In the genomic region with DNA sequence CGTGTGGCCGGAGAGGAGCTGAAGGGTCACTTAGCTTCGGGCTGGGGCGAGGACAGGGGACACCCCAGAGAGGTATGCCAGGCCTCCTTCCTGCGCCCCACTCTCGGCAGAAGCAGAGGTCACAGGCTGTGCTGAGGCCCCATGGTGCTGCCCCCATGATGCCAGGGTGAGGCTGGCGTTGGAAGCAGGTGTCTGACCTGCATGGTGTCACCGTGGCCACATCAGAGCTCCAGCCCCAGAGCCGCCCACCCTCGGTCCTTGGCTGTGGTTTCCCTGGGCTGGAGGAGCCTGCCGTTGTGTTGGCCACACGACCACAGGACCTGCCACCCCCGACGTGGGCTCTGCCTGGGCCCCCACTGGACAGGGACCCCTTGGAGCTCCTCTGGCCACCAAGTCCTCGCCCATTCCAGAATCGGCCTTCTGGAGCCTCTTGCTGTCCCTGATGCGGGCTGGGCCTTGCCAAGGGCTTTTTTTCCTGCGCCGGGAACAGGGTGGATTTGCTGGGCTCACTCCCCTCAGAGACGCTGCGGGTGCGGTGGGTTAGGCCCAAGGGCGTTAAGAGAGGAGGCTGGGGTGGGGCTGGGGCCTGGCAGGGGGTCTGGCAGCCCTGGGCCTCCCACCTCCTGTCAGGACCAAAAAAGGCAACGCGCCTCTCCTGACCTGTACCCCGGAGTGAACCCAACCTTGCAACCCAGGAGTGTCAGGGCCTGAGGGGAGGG, we compare ENCODE assay signal across 24 cellular contexts. TPM values are rescaled to one million over a fixed set of nuclear protein-coding genes. Genes with fewer than 3 reads are reported as not detected.
DNase-seq lines count a peak whose midpoint lies in the region; ATAC-seq and TF ChIP-seq lines count a peak whose summit lies in the region.
"Had no signal": no experiment of that assay in that cellular context is flagged by ENCODE, and none has a peak within 500 bp of the region (broad histone marks: within the 10 kb centered on the region; RNA-seq: fewer than 3 reads in every experiment).

No MANE protein-coding gene starts in this region.

- H3K27ac ChIP-seq in right cardiac atrium (ENCODE audit: low read length) (no peak overlapping the region), esophagus squamous epithelium (peak overlapping the region; percentile 23 to 97 (median 81)), spleen (peak overlapping the region in 6 of 8 donors; percentile 22 to 96 (median 52)), GM23248 (no peak overlapping the region)
- H3K27ac ChIP-seq: A549, cardiac muscle cell, VCaP had no signal

- H3K27me3 ChIP-seq in right cardiac atrium (ENCODE audit: control insufficient read depth, insufficient read depth) (no peaks in the 10 kb centered on the region), esophagus squamous epithelium (no peaks in the 10 kb centered on the region), spleen (replicated peaks in 1 of 7) (no peaks in the 10 kb centered on the region), GM23248 (replicated peaks; ENCODE audit: insufficient read depth) (no peaks in the 10 kb centered on the region)
- H3K27me3 ChIP-seq: cardiac muscle cell had no signal

- ATAC-seq in right cardiac atrium = no peak
- no peak for ATAC-seq in GM18505 (IDR thresholded peaks at IDR 0.05; ENCODE audit: unreplicated experiment)
- no peak for ATAC-seq in GM19463 (IDR thresholded peaks at IDR 0.05; ENCODE audit: unreplicated experiment)
- no peak for ATAC-seq in HG02870 (IDR thresholded peaks at IDR 0.05; ENCODE audit: unreplicated experiment)
- ATAC-seq: A549; left cardiac atrium; stimulated activated effector memory CD8-positive, alpha-beta T cell treated with anti-CD3 and anti-CD28 coated beads, Interleukin-12 subunit alpha, Interleukin-12 subunit beta, amount 100 ng/mL, for 72 hours had no signal

- H3K9me3 ChIP-seq in right cardiac atrium (ENCODE audit: control insufficient read depth, low read length) (no peaks in the 10 kb centered on the region), esophagus squamous epithelium (no peaks in the 10 kb centered on the region), spleen (no peaks in the 10 kb centered on the region), GM23248 (ENCODE audit: low read depth) (no peaks in the 10 kb centered on the region)
- H3K9me3 ChIP-seq: A549 had no signal

- in situ Hi-C loops in GM23248 (cut with MboI) = no loop called here

- no peak overlapping the region for H3K4me2 ChIP-seq in GM23248 (ENCODE audit: unreplicated experiment)
- H3K4me2 ChIP-seq: A549 had no signal

- no peak for TF ChIP-seq POLR2A in esophagus squamous epithelium (IDR thresholded peaks at IDR 0.05)
- TF ChIP-seq POLR2A in spleen (IDR thresholded peaks at IDR 0.05) = no peak
- TF ChIP-seq POLR2A in GM18505 (IDR thresholded peaks at IDR 0.05; ENCODE audit: borderline replicate concordance, extremely low read depth, insufficient read depth, insufficient read length) = no peak

- peak in 2 of 3 donors; percentile 59 to 60 for DNase-seq in right cardiac atrium
- no peak for DNase-seq in cardiac septum (ENCODE audit: low spot score)
- DNase-seq in esophagus squamous epithelium (lab: John Stamatoyannopoulos, UW) = no peak
- no peak for DNase-seq in spleen
- no peak for DNase-seq in GM23248
- DNase-seq: activated CD4-positive, alpha-beta T cell treated with anti-CD3 and anti-CD28 coated beads, Interleukin-2, amount 10 ng/mL, durations not matched to agents 24 days and 14 days; activated naive CD4-positive, alpha-beta T cell treated with anti-CD3 and anti-CD28 coated beads, Interleukin-2, amount 10 ng/mL, durations not matched to agents 7 days and 5 days; amygdala; left cardiac atrium; mesendoderm; naive thymus-derived CD4-positive, alpha-beta T cell; NCI-H1048; NCI-H187; occipital lobe; stimulated activated CD4-positive, alpha-beta T cell treated with anti-CD3 and anti-CD28 coated beads, Interleukin-2, amount 100 ng/mL, for 48 hours had no signal

- TF ChIP-seq CTCF in esophagus squamous epithelium (IDR thresholded peaks at IDR 0.05) (no peak), spleen (IDR thresholded peaks at IDR 0.05 in 8 of 11, conservative IDR thresholded peaks at IDR 0.05 in 3 of 11) (no peak)

- H3K9me2 ChIP-seq in GM23248 (ENCODE audit: insufficient read depth) = no peaks in the 10 kb centered on the region

- intact Hi-C loops in right cardiac atrium (cut with DNase I) = no loop called here
- intact Hi-C loops in cardiac septum (cut with DNase I) = no loop called here
- intact Hi-C loops in esophagus squamous epithelium (cut with DNase I) = no loop called here
- intact Hi-C loops in spleen (cut with DNase I; ENCODE audit: low total_unique reads) = no loop called here

- H3K36me3 ChIP-seq in esophagus squamous epithelium (peaks cover 39 to 82% (median 51%) of the 10 kb centered on the region in 3 donors), spleen (peaks cover 3 to 84% (median 58%) of the 10 kb centered on the region in 6 donors), GM23248 (ENCODE audit: low read depth) (no peaks in the 10 kb centered on the region)

- H3K79me2 ChIP-seq in GM23248 (ENCODE audit: insufficient read depth) = peaks cover 86% of the 10 kb centered on the region

- peaks cover 5% of the 10 kb centered on the region; the same call in 1 of the 2 replicates for H4K20me1 ChIP-seq in GM23248 (ENCODE audit: insufficient read depth)

- H3K9ac ChIP-seq in GM23248 = no peak overlapping the region

- H3K4me1 ChIP-seq in right cardiac atrium (ENCODE audit: control insufficient read depth, insufficient read depth, low read length) (peaks cover 17% of the 10 kb centered on the region), esophagus squamous epithelium (peaks cover 39 to 73% (median 42%) of the 10 kb centered on the region in 3 donors), spleen (peaks cover 53 to 94% (median 84%) of the 10 kb centered on the region in 6 donors), GM23248 (ENCODE audit: insufficient read depth) (peaks cover 11% of the 10 kb centered on the region)

- H2AFZ ChIP-seq in GM23248 = no peak overlapping the region

- 84% methylated on average over 26 of the region's 26 CpGs for WGBS in right cardiac atrium
- WGBS in esophagus squamous epithelium, 2 donors = 50% methylated on average over 1 of the region's 26 CpGs; no CpG with 5 or more reads in 1 of the 2 donors
- 78 to 90% (median 83%) methylated on average over 11 to 26 of the region's 26 CpGs for WGBS in spleen, 5 donors
- WGBS in GM23248 (ENCODE audit: low coverage in 1 of 2, low lambda C conversion rate in 2 of 2, missing lambda C conversion rate in 2 of 2), 2 experiments = 79 to 83% methylated on average over 21 to 26 of the region's 26 CpGs

- no peaks in the 10 kb centered on the region for H3F3A ChIP-seq in GM23248 (ENCODE audit: insufficient read depth)

- no peak overlapping the region for H3K4me3 ChIP-seq in right cardiac atrium (ENCODE audit: low read length)
- H3K4me3 ChIP-seq in esophagus squamous epithelium = no peak overlapping the region
- no peak overlapping the region for H3K4me3 ChIP-seq in spleen
- H3K4me3 ChIP-seq in GM23248 = no peak overlapping the region
- H3K4me3 ChIP-seq: A549, cardiac muscle cell had no signal

RNA-seq across cellular contexts. Expression of a gene that starts 8.2 kb away (rescaled TPM):
- total RNA-seq in right cardiac atrium (10 to 100 TPM; 30.5 to 50.4 (median 37.1) TPM), cardiac septum (36.2 TPM), esophagus squamous epithelium (10 to 100 TPM; 24.2 to 35.5 (median 29.6) TPM), spleen (10 to 100 TPM; 28.7 to 58.1 (median 42.2) TPM)
- polyA plus RNA-seq in right cardiac atrium (31.8 TPM), spleen (10 to 100 TPM; 42.5 to 94.4 (median 66.2) TPM), GM23248 (2016; fragmentation: Nextera tagmentation; extraction: Ambion mirVana) (61.8 and 69.8 TPM in 2 replicates)
- total RNA-seq in GM23248 (2014; rRNA removed; shearing (Covaris generic)) = 44.4 and 50.3 TPM in 2 replicates

RNA-seq across cellular contexts. Expression of a gene that starts 15.3 kb away (rescaled TPM):
- 100 to 1,000 TPM; 677 to 920 (median 748) TPM for total RNA-seq in right cardiac atrium
- 869 TPM for polyA plus RNA-seq in right cardiac atrium
- 663 TPM for total RNA-seq in cardiac septum
- total RNA-seq in esophagus squamous epithelium = 100 to 1,000 TPM; 110 to 265 (median 125) TPM
- total RNA-seq in spleen = 100 to 1,000 TPM; 370 to 594 (median 472) TPM
- polyA plus RNA-seq in spleen = 100 to 1,000 TPM; 191 to 368 (median 339) TPM
- 363 and 434 TPM in 2 replicates for total RNA-seq in GM23248 (2014; rRNA removed; shearing (Covaris generic))
- 66.8 and 67.6 TPM in 2 replicates for polyA plus RNA-seq in GM23248 (2016; fragmentation: Nextera tagmentation; extraction: Ambion mirVana)

RNA-seq across cellular contexts. Expression of a gene that starts 51.9 kb away (rescaled TPM):
- total RNA-seq in right cardiac atrium (not detected), cardiac septum (not detected), esophagus squamous epithelium (not detected), spleen (under 1 TPM in 3 of 7 donors, not detected in 4; 0.10 to 0.16 (median 0.15) TPM)
- polyA plus RNA-seq in right cardiac atrium (0.02 TPM), spleen (under 1 TPM; 0.02 to 0.28 (median 0.19) TPM), GM23248 (2016; fragmentation: Nextera tagmentation; extraction: Ambion mirVana) (not detected in 2 replicates)
- total RNA-seq in GM23248 (2014; rRNA removed; shearing (Covaris generic)) = not detected in 2 replicates
- total RNA-seq: activated CD4-positive, alpha-beta T cell treated with anti-CD3 and anti-CD28 coated beads, Interleukin-2, amount 10 ng/mL, durations not matched to agents 24 days and 14 days; dermis microvascular lymphatic vessel endothelial cell; endothelial cell of umbilical vein; left cardiac atrium; occipital lobe had no signal
- polyA plus RNA-seq: A549, endothelial cell of umbilical vein had no signal

RNA-seq across cellular contexts. Expression of a gene that starts 52.4 kb away (rescaled TPM):
- total RNA-seq in right cardiac atrium (10 to 100 TPM; 36.5 to 46.8 (median 41.0) TPM), cardiac septum (43.0 TPM), esophagus squamous epithelium (1 to 10 TPM in 1 of 4 donors, under 1 TPM in 3; 0.61 to 3.1 (median 0.72) TPM), spleen (10 to 100 TPM; 10.9 to 21.6 (median 18.3) TPM)
- polyA plus RNA-seq in right cardiac atrium (36.4 TPM), spleen (1 to 10 TPM; 3.3 to 6.5 (median 3.6) TPM), GM23248 (2016; fragmentation: Nextera tagmentation; extraction: Ambion mirVana) (not detected in 2 replicates)
- total RNA-seq in GM23248 (2014; rRNA removed; shearing (Covaris generic)) = not detected in 2 replicates

Comparison
In these comparisons a context has a peak if more than half of its experiments do, and no peak if none do; other contexts are left out.
1. DNase-seq: peak in right cardiac atrium (2 of 3); none in cardiac septum (single experiment), esophagus squamous epithelium (single experiment), spleen (single experiment) and GM23248 (single experiment).
2. H3K27ac ChIP-seq: peak in esophagus squamous epithelium (4 of 4) and spleen (6 of 8); none in right cardiac atrium (single experiment) and GM23248 (single experiment).